9 cellular contexts compared by ENCODE assay signal in genomic region chr12:15220961-15221885, GRCh38. TPM values are rescaled to one million over a fixed set of nuclear protein-coding genes. Genes with fewer than 3 reads are reported as not detected.
DNase-seq lines count a peak whose midpoint lies in the region; ATAC-seq and TF ChIP-seq lines count a peak whose summit lies in the region.
"Had no signal": no experiment of that assay in that cellular context is flagged by ENCODE, and none has a peak within 500 bp of the region (broad histone marks: within the 10 kb centered on the region; RNA-seq: fewer than 3 reads in every experiment).

A gene with protein sequence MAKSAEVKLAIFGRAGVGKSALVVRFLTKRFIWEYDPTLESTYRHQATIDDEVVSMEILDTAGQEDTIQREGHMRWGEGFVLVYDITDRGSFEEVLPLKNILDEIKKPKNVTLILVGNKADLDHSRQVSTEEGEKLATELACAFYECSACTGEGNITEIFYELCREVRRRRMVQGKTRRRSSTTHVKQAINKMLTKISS (minus strand): TSS chr12:15221417. CDS start chr12:15217489, 3,928 bp downstream.

- ATAC-seq in GM21381 (IDR thresholded peaks at IDR 0.05; ENCODE audit: unreplicated experiment), result peak; percentile 96
- ATAC-seq in activated naive CD8-positive, alpha-beta T cell treated with anti-CD3 and anti-CD28 coated beads, Interleukin-2, amount 10 ng/mL, durations not matched to agents 7 days and 5 days (ENCODE audit: low read depth), result peak; percentile 100

- intact Hi-C loops in cardiac septum (cut with DNase I) (loop anchor here (2.0 kb wide), 2 partner anchors 68 to 218 kb away; no protein-coding TSS in a partner anchor), thyroid gland (cut with DNase I) (loop anchor here (10.0 kb wide), 1 partner anchor 216 kb away; no protein-coding TSS in a partner anchor)

- H3K9ac ChIP-seq in SK-N-MC (ENCODE audit: insufficient read length), result no peak within 1 kb of the TSS

- POLR2A ChIA-PET in activated naive CD8-positive, alpha-beta T cell treated with anti-CD3 and anti-CD28 coated beads, Interleukin-2, amount 10 ng/mL, durations not matched to agents 7 days and 5 days (lab: Charles Lee), result interaction anchor here (0.9 to 1.1 kb wide), 2 partner anchors 225 to 260 kb away, joined by 3 to 4 read pairs; partner anchors contain the start of gene ARHGDIB

- DNase-seq in DMS114 treated with DMSO at 0.1 percent for 48 hours (lab: John Stamatoyannopoulos, UW; ENCODE audit: unreplicated experiment) (peak; percentile 44), HUDEP-2 (lab: John Stamatoyannopoulos, UW; ENCODE audit: unreplicated experiment in 76 of 76) (peak in 52 of 76 experiments; percentile 2 to 70 (median 37)), SK-N-MC (ENCODE audit: low read depth, low spot score) (no peak), cardiac septum (ENCODE audit: low spot score) (peak; percentile 87), pons (ENCODE audit: low spot score) (peak; percentile 67), thyroid gland (peak; percentile 73 to 78)
- DNase-seq in activated naive CD8-positive, alpha-beta T cell treated with anti-CD3 and anti-CD28 coated beads, Interleukin-2, amount 10 ng/mL, durations not matched to agents 7 days and 5 days, result peak; percentile 91

- H3K4me3 ChIP-seq in SK-N-MC, result peak within 1 kb of the TSS; percentile 31; the same call in 1 of the 2 replicates
- peak within 1 kb of the TSS in 2 of 3 donors; percentile 12 to 24 for H3K4me3 ChIP-seq in thyroid gland (replicated peaks in 1 of 3)

- 7 to 8% methylated on average over 30 to 33 of the region's 55 CpGs for WGBS in thyroid gland, 2 donors

- peaks cover 0 to 9% of the 10 kb centered on the region in 2 donors for H3K4me1 ChIP-seq in thyroid gland

- peak; percentile 71 to 99 (median 94) for TF ChIP-seq CTCF in thyroid gland (IDR thresholded peaks at IDR 0.05)

- H3K4me1 Mint-ChIP-seq in activated naive CD8-positive, alpha-beta T cell treated with anti-CD3 and anti-CD28 coated beads, Interleukin-2, amount 10 ng/mL, durations not matched to agents 7 days and 5 days, result peaks cover 6% of the 10 kb centered on the region

- H3K27me3 Mint-ChIP-seq in activated naive CD8-positive, alpha-beta T cell treated with anti-CD3 and anti-CD28 coated beads, Interleukin-2, amount 10 ng/mL, durations not matched to agents 7 days and 5 days, result peaks cover 31% of the 10 kb centered on the region

- H3K9me3 ChIP-seq in SK-N-MC (ENCODE audit: low read depth, low read length) (no peaks in the 10 kb centered on the region), thyroid gland (no peaks in the 10 kb centered on the region)
- H3K9me3 ChIP-seq: neutrophil had no signal

- H3K27ac Mint-ChIP-seq in activated naive CD8-positive, alpha-beta T cell treated with anti-CD3 and anti-CD28 coated beads, Interleukin-2, amount 10 ng/mL, durations not matched to agents 7 days and 5 days, result no peak within 1 kb of the TSS

- no peaks in the 10 kb centered on the region for H3K9me3 Mint-ChIP-seq in activated naive CD8-positive, alpha-beta T cell treated with anti-CD3 and anti-CD28 coated beads, Interleukin-2, amount 10 ng/mL, durations not matched to agents 7 days and 5 days

- H3K36me3 ChIP-seq in SK-N-MC (ENCODE audit: insufficient read depth, low read length) (no peaks in the 10 kb centered on the region), thyroid gland (no peaks in the 10 kb centered on the region)
- H3K36me3 ChIP-seq: neutrophil had no signal

- no peaks in the 10 kb centered on the region for H3K36me3 Mint-ChIP-seq in activated naive CD8-positive, alpha-beta T cell treated with anti-CD3 and anti-CD28 coated beads, Interleukin-2, amount 10 ng/mL, durations not matched to agents 7 days and 5 days

- no peaks in the 10 kb centered on the region for H3K27me3 ChIP-seq in thyroid gland

- H3K27ac ChIP-seq in SK-N-MC (no peak within 1 kb of the TSS), thyroid gland (peak within 1 kb of the TSS; percentile 35 to 57 (median 53))
- H3K27ac ChIP-seq: neutrophil had no signal

- peak within 1 kb of the TSS; percentile 63 for H3K4me3 Mint-ChIP-seq in activated naive CD8-positive, alpha-beta T cell treated with anti-CD3 and anti-CD28 coated beads, Interleukin-2, amount 10 ng/mL, durations not matched to agents 7 days and 5 days

- TF ChIP-seq POLR2A in thyroid gland (IDR thresholded peaks at IDR 0.05), result no peak

RNA-seq across cellular contexts. Expression of the gene that starts here (rescaled TPM):
- total RNA-seq in activated naive CD8-positive, alpha-beta T cell treated with anti-CD3 and anti-CD28 coated beads, Interleukin-2, amount 10 ng/mL, durations not matched to agents 7 days and 5 days, result not detected
- total RNA-seq in cardiac septum (3.1 TPM), thyroid gland (10 to 100 TPM in 1 of 4 donors, 1 to 10 TPM in 3; 2.7 to 13.2 (median 4.9) TPM)

Comparison
In these comparisons a context has a peak if more than half of its experiments do, and no peak if none do; other contexts are left out.
1. Peak in DNase-seq and ATAC-seq in activated naive CD8-positive, alpha-beta T cell treated with anti-CD3 and anti-CD28 coated beads, Interleukin-2, amount 10 ng/mL, durations not matched to agents 7 days and 5 days; RNA of the gene not detected or under 1 TPM.